In genomic region chr18:79872423-79872822, GRCh38 we compare ENCODE assay signal across 15 cellular contexts.
"Had no signal": no experiment of that assay in that cellular context is flagged by ENCODE, and none has a peak within 500 bp of the region (broad histone marks: within the 10 kb centered on the region; RNA-seq: fewer than 3 reads in every experiment).

No MANE protein-coding gene starts in this region.

- H3K4me1 ChIP-seq: prostate gland, right lobe of liver, upper lobe of left lung had no signal

- H3K4me1 Mint-ChIP-seq: naive thymus-derived CD8-positive, alpha-beta T cell had no signal

- DNase-seq: activated CD4-positive, CD25-positive, alpha-beta regulatory T cell treated with anti-CD3 and anti-CD28 coated beads, Interleukin-2, amount 50 U/mL, for 72 hours; amygdala; cerebellar nuclear complex; dermis blood vessel endothelial cell; mammary epithelial cell; naive thymus-derived CD8-positive, alpha-beta T cell; occipital lobe; T-helper 9 cell had no signal

- H3K36me3 ChIP-seq: prostate gland, right lobe of liver, suprapubic skin, upper lobe of left lung had no signal

- H3K27ac Mint-ChIP-seq: activated naive CD4-positive, alpha-beta T cell treated with anti-CD3 and anti-CD28 coated beads, Interleukin-2, amount 50 U/mL, for 72 hours; naive thymus-derived CD8-positive, alpha-beta T cell; stimulated activated naive CD8-positive, alpha-beta T cell treated with anti-CD3 and anti-CD28 coated beads, Interleukin-15, Interleukin-2, amounts not matched to agents 100 ng/mL and 50 ng/mL, for 24 hours had no signal

- H3K27me3 ChIP-seq: right lobe of liver, upper lobe of left lung had no signal

- H3K9me3 ChIP-seq: prostate gland, right lobe of liver, suprapubic skin, upper lobe of left lung had no signal

- H3K9me3 Mint-ChIP-seq: activated naive CD4-positive, alpha-beta T cell treated with anti-CD3 and anti-CD28 coated beads, Interleukin-2, amount 50 U/mL, for 72 hours; naive thymus-derived CD8-positive, alpha-beta T cell; stimulated activated naive CD8-positive, alpha-beta T cell treated with anti-CD3 and anti-CD28 coated beads, Interleukin-15, Interleukin-2, amounts not matched to agents 100 ng/mL and 50 ng/mL, for 24 hours had no signal

- H3K27ac ChIP-seq: prostate gland, right lobe of liver, suprapubic skin, upper lobe of left lung had no signal

- H3K4me3 Mint-ChIP-seq: naive thymus-derived CD8-positive, alpha-beta T cell; stimulated activated naive CD8-positive, alpha-beta T cell treated with anti-CD3 and anti-CD28 coated beads, Interleukin-15, Interleukin-2, amounts not matched to agents 100 ng/mL and 50 ng/mL, for 24 hours had no signal

- H3K4me3 ChIP-seq: prostate gland, right lobe of liver, smooth muscle cell, suprapubic skin, upper lobe of left lung had no signal

- H3K36me3 Mint-ChIP-seq: activated naive CD4-positive, alpha-beta T cell treated with anti-CD3 and anti-CD28 coated beads, Interleukin-2, amount 50 U/mL, for 72 hours; naive thymus-derived CD8-positive, alpha-beta T cell had no signal

- ATAC-seq: activated naive CD4-positive, alpha-beta T cell treated with anti-CD3 and anti-CD28 coated beads, Interleukin-2, amount 50 U/mL, for 72 hours; naive thymus-derived CD8-positive, alpha-beta T cell; right lobe of liver had no signal
